ENCODE assay signal across 8 cellular contexts in the genomic region with DNA sequence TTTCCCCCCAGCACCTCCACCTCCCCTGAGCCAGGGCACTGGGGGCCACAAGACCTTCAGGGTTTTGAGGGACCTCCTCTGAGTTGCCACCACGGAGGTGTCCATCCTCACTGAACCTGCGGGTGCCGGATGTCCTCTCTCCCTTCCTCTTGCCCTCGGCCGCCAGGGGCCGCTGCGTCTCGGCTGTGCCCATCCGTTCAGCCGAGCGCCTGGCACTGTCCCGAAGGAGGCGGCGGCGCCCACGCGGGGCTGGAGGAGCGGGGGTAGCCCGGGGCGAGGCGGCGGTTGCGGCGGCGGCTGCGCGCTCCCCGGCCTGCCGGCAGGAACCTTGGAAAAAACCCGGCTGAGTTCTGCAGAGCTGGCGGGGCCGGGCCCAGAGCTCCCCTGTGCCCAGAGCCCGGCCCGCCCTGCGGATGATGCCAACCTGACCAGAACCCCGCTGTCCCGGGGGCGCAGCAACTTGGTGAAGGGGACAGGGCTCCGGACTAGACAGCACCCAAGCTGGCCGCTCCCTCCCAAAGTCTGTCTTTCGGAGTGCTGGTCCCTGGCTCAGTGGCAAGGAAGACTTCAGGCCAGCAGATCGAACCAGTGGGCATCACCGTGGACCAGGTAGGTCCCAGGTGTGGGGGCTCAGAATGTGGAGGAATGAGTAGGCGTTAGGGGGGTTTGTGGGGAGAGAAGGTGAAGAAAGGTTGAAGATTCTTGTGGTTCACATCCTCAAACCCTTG. TPM values are rescaled to one million over a fixed set of nuclear protein-coding genes. Genes with fewer than 3 reads are reported as not detected.
DNase-seq lines count a peak whose midpoint lies in the region; ATAC-seq and TF ChIP-seq lines count a peak whose summit lies in the region.

No MANE protein-coding gene starts in this region.

- CTCF ChIA-PET in activated CD8-positive, alpha-beta T cell treated with anti-CD3 and anti-CD28 coated beads, Interleukin-2, amount 10 ng/mL, durations not matched to agents 7 days and 5 days (lab: Charles Lee): interaction anchor here (0.6 to 9.8 kb wide), 17 partner anchors 9 to 354 kb away, joined by 3 to 173 read pairs (median 4); partner anchors contain the start of gene LRIG2

- H3K4me1 Mint-ChIP-seq in H9 (peaks cover 36 to 38% of the 10 kb centered on the region in 2 experiments), mesothelial cell of epicardium (peaks cover 35% of the 10 kb centered on the region)
- peaks cover 38% of the 10 kb centered on the region for H3K4me1 Mint-ChIP-seq in activated CD8-positive, alpha-beta T cell treated with anti-CD3 and anti-CD28 coated beads, Interleukin-2, amount 10 ng/mL, durations not matched to agents 7 days and 5 days (ENCODE audit: low read depth)

- H3K23ac ChIP-seq in H9 (ENCODE audit: insufficient read length, low read depth, low read length): no peak overlapping the region

- H4K91ac ChIP-seq in H9 (ENCODE audit: insufficient read length, low read depth, low read length): no peak overlapping the region

- H3K27me3 Mint-ChIP-seq in H9 (ENCODE audit: low read depth) (peaks cover 63% of the 10 kb centered on the region), mesothelial cell of epicardium (ENCODE audit: low read depth) (peaks cover 21% of the 10 kb centered on the region)
- peaks cover 34% of the 10 kb centered on the region for H3K27me3 Mint-ChIP-seq in activated CD8-positive, alpha-beta T cell treated with anti-CD3 and anti-CD28 coated beads, Interleukin-2, amount 10 ng/mL, durations not matched to agents 7 days and 5 days (ENCODE audit: low read depth)

- H4K5ac ChIP-seq in H9 (ENCODE audit: insufficient read length, low read depth, low read length): no peak overlapping the region

- no peaks in the 10 kb centered on the region for H3K79me2 ChIP-seq in H9 (ENCODE audit: insufficient read depth, low read length)

- no peak overlapping the region for H2BK120ac ChIP-seq in H9 (ENCODE audit: low read depth, low read length, poor library complexity, severe bottlenecking)

- no peak overlapping the region for H3K4me2 ChIP-seq in H9 (ENCODE audit: insufficient read depth, insufficient read length, low read length)

- peaks cover 17% of the 10 kb centered on the region for H3K23me2 ChIP-seq in H9 (ENCODE audit: insufficient read length, low read depth, low read length, poor library complexity, severe bottlenecking)

- no peak overlapping the region for H2BK20ac ChIP-seq in H9 (ENCODE audit: low read depth, low read length, poor library complexity, severe bottlenecking)

- peaks cover 0 to 3% of the 10 kb centered on the region in 2 experiments; a peak in 2 of 5 replicates for H3K9me3 Mint-ChIP-seq in H9
- no peaks in the 10 kb centered on the region for H3K9me3 Mint-ChIP-seq in activated CD8-positive, alpha-beta T cell treated with anti-CD3 and anti-CD28 coated beads, Interleukin-2, amount 10 ng/mL, durations not matched to agents 7 days and 5 days (ENCODE audit: insufficient read depth)
- H3K9me3 Mint-ChIP-seq in mesothelial cell of epicardium: no peaks in the 10 kb centered on the region

- H2AK5ac ChIP-seq in H9 (ENCODE audit: insufficient read length, low read length): no peak overlapping the region

- POLR2A ChIA-PET in activated CD8-positive, alpha-beta T cell treated with anti-CD3 and anti-CD28 coated beads, Interleukin-2, amount 10 ng/mL, durations not matched to agents 7 days and 5 days (lab: Charles Lee): no interaction called here

- peak; percentile 89 for DNase-seq in AG20443 (ENCODE audit: low spot score)
- peak; percentile 77 for DNase-seq in H9
- peak; percentile 16 for DNase-seq in NCI-H748 treated with DMSO at 0.1 percent for 48 hours (lab: John Stamatoyannopoulos, UW)
- peak; percentile 82 for DNase-seq in activated CD8-positive, alpha-beta T cell treated with anti-CD3 and anti-CD28 coated beads, Interleukin-2, amount 10 ng/mL, durations not matched to agents 7 days and 5 days
- DNase-seq in effector memory CD4-positive, alpha-beta T cell: peak; percentile 47 to 67 (median 54)
- DNase-seq in mesothelial cell of epicardium (ENCODE audit: low spot score in 2 of 2, unreplicated experiment in 2 of 2): peak; percentile 82 to 90
- peak; percentile 49 to 52 for DNase-seq in stimulated activated CD8-positive, alpha-beta memory T cell treated with anti-CD3 and anti-CD28 coated beads, Interleukin-15, amount 100 ng/mL, for 4 hours (ENCODE audit: low read depth in 2 of 2)

- H3T11ph ChIP-seq in H9 (ENCODE audit: low read length): no peak overlapping the region

- H3K9me3 ChIP-seq in H9 (ENCODE audit: control insufficient read depth, low read depth, low read length): no peaks in the 10 kb centered on the region
- H3K9me3 ChIP-seq in effector memory CD4-positive, alpha-beta T cell (ENCODE audit: control insufficient read depth, low read length): no peaks in the 10 kb centered on the region

- no peak overlapping the region for H4K8ac ChIP-seq in H9 (replicated peaks; ENCODE audit: insufficient read length, low read depth, low read length)

- peaks cover 4% of the 10 kb centered on the region; the same call in 1 of the 2 replicates for H3K4me1 ChIP-seq in H9 (ENCODE audit: insufficient read depth, low read length)
- H3K4me1 ChIP-seq in effector memory CD4-positive, alpha-beta T cell (ENCODE audit: control insufficient read depth, insufficient read depth, low read length, poor library complexity, severe bottlenecking): peaks cover 26% of the 10 kb centered on the region

- no peak overlapping the region for H2AFZ ChIP-seq in H9 (ENCODE audit: low read length)

- no peaks in the 10 kb centered on the region; a peak in 1 of 7 replicates for H3K36me3 Mint-ChIP-seq in H9 (ENCODE audit: insufficient read depth in 1 of 3, low read depth in 3 of 3)
- H3K36me3 Mint-ChIP-seq in activated CD8-positive, alpha-beta T cell treated with anti-CD3 and anti-CD28 coated beads, Interleukin-2, amount 10 ng/mL, durations not matched to agents 7 days and 5 days (ENCODE audit: low read depth): no peaks in the 10 kb centered on the region
- H3K36me3 Mint-ChIP-seq in mesothelial cell of epicardium: no peaks in the 10 kb centered on the region

- H3K27ac Mint-ChIP-seq in H9: no peak overlapping the region
- no peak overlapping the region for H3K27ac Mint-ChIP-seq in activated CD8-positive, alpha-beta T cell treated with anti-CD3 and anti-CD28 coated beads, Interleukin-2, amount 10 ng/mL, durations not matched to agents 7 days and 5 days
- H3K27ac Mint-ChIP-seq in mesothelial cell of epicardium: peak overlapping the region; percentile 86

- H4K20me1 ChIP-seq in H9 (ENCODE audit: control insufficient read depth, insufficient read depth, insufficient read length): no peaks in the 10 kb centered on the region

- WGBS in H9 (ENCODE audit: extremely low coverage, insufficient read length, low lambda C conversion rate): no CpG with 5 or more reads among the region's 44 CpGs

- H3K27ac ChIP-seq in H9 (ENCODE audit: insufficient read length, low read depth, low read length): no peak overlapping the region
- no peak overlapping the region for H3K27ac ChIP-seq in effector memory CD4-positive, alpha-beta T cell (ENCODE audit: insufficient read depth, low read length, poor library complexity, severe bottlenecking)

- no peak overlapping the region for H2BK15ac ChIP-seq in H9 (ENCODE audit: low read depth, low read length)

- no peak overlapping the region for H3K4me3 ChIP-seq in effector memory CD4-positive, alpha-beta T cell (ENCODE audit: insufficient read depth, low read depth, low read length, poor library complexity, severe bottlenecking)

- TF ChIP-seq CTCF in H9 (conservative IDR thresholded peaks at IDR 0.05) (peak; percentile 92), mesothelial cell of epicardium (IDR thresholded peaks at IDR 0.05; ENCODE audit: unreplicated experiment) (peak; percentile 80)

- ATAC-seq in activated CD8-positive, alpha-beta T cell treated with anti-CD3 and anti-CD28 coated beads, Interleukin-2, amount 10 ng/mL, durations not matched to agents 7 days and 5 days: peak; percentile 29
- no peak for ATAC-seq in GM18519 (IDR thresholded peaks at IDR 0.05; ENCODE audit: low FRiP score, unreplicated experiment)

- H2BK5ac ChIP-seq in H9 (ENCODE audit: insufficient read length, low read length): no peak overlapping the region

- H3K36me3 ChIP-seq in effector memory CD4-positive, alpha-beta T cell (ENCODE audit: control insufficient read depth, insufficient read depth, low read length): no peaks in the 10 kb centered on the region

- H3K56ac ChIP-seq in H9 (ENCODE audit: insufficient read length, low read depth, low read length): no peak overlapping the region

- H3K9ac ChIP-seq in H9 (ENCODE audit: extremely low read depth, insufficient read length, low read length): no peak overlapping the region

- no peak overlapping the region for H3K14ac ChIP-seq in H9 (ENCODE audit: insufficient read depth, low read length)

- no peaks in the 10 kb centered on the region; the same call in 1 of the 2 replicates for H3K27me3 ChIP-seq in H9 (ENCODE audit: insufficient read depth, low read length)
- peaks cover 7% of the 10 kb centered on the region for H3K27me3 ChIP-seq in effector memory CD4-positive, alpha-beta T cell (replicated peaks; ENCODE audit: control insufficient read depth, insufficient read depth, low read length, poor library complexity, severe bottlenecking)

- H3K79me1 ChIP-seq in H9 (ENCODE audit: insufficient read depth, low read depth, low read length, poor library complexity, severe bottlenecking): no peaks in the 10 kb centered on the region

- H3K4ac ChIP-seq in H9 (ENCODE audit: low read depth, low read length): no peak overlapping the region

- H3K4me3 Mint-ChIP-seq in H9 (peak overlapping the region; percentile 17 to 38; a peak in 2 of 5 replicates), mesothelial cell of epicardium (no peak overlapping the region)
- peak overlapping the region; percentile 43 for H3K4me3 Mint-ChIP-seq in activated CD8-positive, alpha-beta T cell treated with anti-CD3 and anti-CD28 coated beads, Interleukin-2, amount 10 ng/mL, durations not matched to agents 7 days and 5 days

- H3K18ac ChIP-seq in H9 (ENCODE audit: insufficient read length, low read depth, low read length): no peak overlapping the region

- H2BK12ac ChIP-seq in H9 (ENCODE audit: insufficient read length, low read depth, low read length): no peak overlapping the region

RNA-seq across cellular contexts. Expression of gene PPM1J, which starts 3.7 kb away (rescaled TPM):
- 12.7 and 13.2 TPM in 2 replicates for total RNA-seq in H9 (2021)
- not detected for total RNA-seq in activated CD8-positive, alpha-beta T cell treated with anti-CD3 and anti-CD28 coated beads, Interleukin-2, amount 10 ng/mL, durations not matched to agents 7 days and 5 days
- 4.3 to 4.7 TPM (median 4.4 TPM) in 3 replicates for total RNA-seq in mesothelial cell of epicardium

RNA-seq across cellular contexts. Expression of gene RHOC, which starts 11.9 kb away (rescaled TPM):
- total RNA-seq in H9 (2021) (68.9 and 78.2 TPM in 2 replicates), mesothelial cell of epicardium (159 to 163 TPM (median 162 TPM) in 3 replicates)
- total RNA-seq in activated CD8-positive, alpha-beta T cell treated with anti-CD3 and anti-CD28 coated beads, Interleukin-2, amount 10 ng/mL, durations not matched to agents 7 days and 5 days: 10 to 100 TPM; 85.6 to 93.8 TPM

RNA-seq across cellular contexts. Expression of gene MOV10, which starts 44.4 kb away (rescaled TPM):
- total RNA-seq in H9 (2021) (77.8 and 80.4 TPM in 2 replicates), mesothelial cell of epicardium (145 to 163 TPM (median 154 TPM) in 3 replicates)
- 100 to 1,000 TPM; 120 TPM for total RNA-seq in activated CD8-positive, alpha-beta T cell treated with anti-CD3 and anti-CD28 coated beads, Interleukin-2, amount 10 ng/mL, durations not matched to agents 7 days and 5 days

Comparison
In these comparisons a context has a peak if more than half of its experiments do, and no peak if none do; other contexts are left out.
1. DNase-seq: peak in every context shown above with its lines; median percentile 89 in AG20443; 86 in mesothelial cell of epicardium; 82 in activated CD8-positive, alpha-beta T cell treated with anti-CD3 and anti-CD28 coated beads, Interleukin-2, amount 10 ng/mL, durations not matched to agents 7 days and 5 days; 77 in H9; 54 in effector memory CD4-positive, alpha-beta T cell; 50 in stimulated activated CD8-positive, alpha-beta memory T cell treated with anti-CD3 and anti-CD28 coated beads, Interleukin-15, amount 100 ng/mL, for 4 hours; 16 in NCI-H748 treated with DMSO at 0.1 percent for 48 hours.